Comparison of ENCODE assay signal across 14 cellular contexts in genomic region chr4:1234811-1235292, GRCh38. TPM values are rescaled to one million over a fixed set of nuclear protein-coding genes. Genes with fewer than 3 reads are reported as not detected.
DNase-seq lines count a peak whose midpoint lies in the region; ATAC-seq and TF ChIP-seq lines count a peak whose summit lies in the region.
"Had no signal": no experiment of that assay in that cellular context is flagged by ENCODE, and none has a peak within 500 bp of the region (broad histone marks: within the 10 kb centered on the region; RNA-seq: fewer than 3 reads in every experiment).

No MANE protein-coding gene starts in this region.

- H3K27ac ChIP-seq in RWPE1 (peak overlapping the region; percentile 87), right cardiac atrium (ENCODE audit: low read length) (no peak overlapping the region), ovary (no peak overlapping the region)

- POLR2A ChIA-PET in RWPE1 (lab: Yijun Ruan, JAX; ENCODE audit: low non-redundant PET) = no interaction called here
- POLR2A ChIA-PET in GM10248 (lab: Yijun Ruan, JAX) = no interaction called here

- H3K9me3 ChIP-seq in BE2C = no peaks in the 10 kb centered on the region
- H3K9me3 ChIP-seq in right cardiac atrium (ENCODE audit: control insufficient read depth, low read length) = no peaks in the 10 kb centered on the region
- H3K9me3 ChIP-seq in ovary = no peaks in the 10 kb centered on the region
- H3K9me3 ChIP-seq: Caco-2 had no signal

- intact Hi-C loops in right cardiac atrium (cut with DNase I) = loop anchor here in 2 of 4 donors (5.0 to 10.0 kb wide), 2 partner anchors 60 to 68 kb away; partner anchors contain the start of gene SPON2 (in 1 of the 2)
- intact Hi-C loops in ovary (cut with DNase I) = loop anchor here in 2 of 4 donors (5.0 to 10.0 kb wide), 2 partner anchors 68 to 220 kb away; partner anchors contain the start of gene FGFRL1 (in 1 of the 2)

- H3K27me3 ChIP-seq in BE2C (no peaks in the 10 kb centered on the region), right cardiac atrium (ENCODE audit: control insufficient read depth, insufficient read depth) (no peaks in the 10 kb centered on the region), ovary (no peaks in the 10 kb centered on the region)

- no peak for TF ChIP-seq CTCF in BE2C (IDR thresholded peaks at IDR 0.05; ENCODE audit: low read depth, low read length)
- TF ChIP-seq CTCF in RWPE1 (conservative IDR thresholded peaks at IDR 0.05; ENCODE audit: low read depth) = no peak
- TF ChIP-seq CTCF in ovary (IDR thresholded peaks at IDR 0.05) = no peak
- no peak for TF ChIP-seq CTCF in GM10248 (IDR thresholded peaks at IDR 0.05; ENCODE audit: control extremely low read depth, extremely low read depth, low read depth, missing control alignments)

- TF ChIP-seq EP300 in ovary (IDR thresholded peaks at IDR 0.05) = no peak

- TF ChIP-seq POLR2A in ovary (IDR thresholded peaks at IDR 0.05) = no peak

- H3K36me3 ChIP-seq in BE2C = peaks cover 69% of the 10 kb centered on the region
- no peaks in the 10 kb centered on the region for H3K36me3 ChIP-seq in ovary

- ATAC-seq in right cardiac atrium (no peak), GM21423 (IDR thresholded peaks at IDR 0.05; ENCODE audit: unreplicated experiment) (no peak)
- ATAC-seq: GM12878; naive thymus-derived CD8-positive, alpha-beta T cell had no signal

- 84% methylated on average over 24 of the region's 24 CpGs for WGBS in right cardiac atrium
- 62 to 76% (median 73%) methylated on average over 24 of the region's 24 CpGs for WGBS in ovary, 3 donors

- CTCF ChIA-PET in RWPE1 (lab: Yijun Ruan, JAX) = interaction anchor here (0.6 kb wide), 1 partner anchor 53 kb away, joined by 3 read pairs; no protein-coding TSS in a partner anchor
- CTCF ChIA-PET in GM10248 (lab: Yijun Ruan, JAX) = interaction anchor here (1.1 to 1.6 kb wide), 2 partner anchors 10 to 67 kb away, joined by 3 to 4 read pairs; no protein-coding TSS in a partner anchor

- H3K4me3 ChIP-seq in BE2C (ENCODE audit: low read depth, low read length) (no peak overlapping the region), right cardiac atrium (ENCODE audit: low read length) (no peak overlapping the region), ovary (no peak overlapping the region)
- H3K4me3 ChIP-seq: GM12878 had no signal

- H3K4me1 ChIP-seq in BE2C (no peaks in the 10 kb centered on the region), right cardiac atrium (ENCODE audit: control insufficient read depth, insufficient read depth, low read length) (peaks cover 3% of the 10 kb centered on the region), ovary (ENCODE audit: insufficient read depth) (peaks cover 5% of the 10 kb centered on the region)
- H3K4me1 ChIP-seq: Caco-2 had no signal

- DNase-seq in BE2C (peak; percentile 1), RWPE1 (ENCODE audit: low spot score) (no peak), right cardiac atrium (peak; percentile 9 to 56 (median 50)), ovary (peak in 4 of 5 donors; percentile 17 to 35 (median 23)), GM10248 (ENCODE audit: extremely low spot score) (no peak), SW 1271 (lab: John Stamatoyannopoulos, UW) (no peak), hippocampal formation (lab: John Stamatoyannopoulos, UW) (no peak)
- DNase-seq: activated naive CD4-positive, alpha-beta T cell treated with Interleukin-2 at 50 U/mL for 16 hours; Caco-2; effector CD4-positive, alpha-beta T cell; NCI-H2029 had no signal

RNA-seq across cellular contexts. Expression of gene CTBP1, which starts 14.1 kb away (rescaled TPM):
- polyA plus RNA-seq in BE2C (2012; ENCODE audit: insufficient read depth, insufficient read length, low read depth) = 352 TPM
- 100 to 1,000 TPM; 123 to 145 (median 134) TPM for total RNA-seq in right cardiac atrium
- polyA plus RNA-seq in right cardiac atrium = 119 TPM
- 100 to 1,000 TPM in 6 of 7 donors, 10 to 100 TPM in 1; 89.5 to 231 (median 154) TPM for total RNA-seq in ovary
- polyA plus RNA-seq in ovary = 100 to 1,000 TPM in 1 of 2 donors, 10 to 100 TPM in 1; 45.7 to 124 TPM

RNA-seq across cellular contexts. Expression of gene MAEA, which starts 54.8 kb away (rescaled TPM):
- 247 TPM for polyA plus RNA-seq in BE2C (2012; ENCODE audit: insufficient read depth, insufficient read length, low read depth)
- total RNA-seq in right cardiac atrium (10 to 100 TPM; 51.6 to 61.8 (median 59.2) TPM), ovary (10 to 100 TPM; 48.3 to 71.3 (median 56.7) TPM)
- polyA plus RNA-seq in right cardiac atrium (53.4 TPM), ovary (10 to 100 TPM; 23.8 to 60.7 TPM)

Comparison
In these comparisons a context has a peak if more than half of its experiments do, and no peak if none do; other contexts are left out.
1. DNase-seq: peak in BE2C (single experiment), right cardiac atrium (3 of 3) and ovary (4 of 5); none in RWPE1 (single experiment), GM10248 (single experiment), SW 1271 (0 of 2) and hippocampal formation (0 of 2).